Comparison of ENCODE assay signal across 1 cellular context in genomic region chr17:68457539-68458259, GRCh38.
TF ChIP-seq lines count a peak whose summit lies in the region.

No MANE protein-coding gene starts in this region.

TF ChIP-seq in K562, 482 proteins besides CTCF, POLR2A, EP300 and RAD21 (continued from another document and continues in another):
- no peak for TF ChIP-seq ZNF609 (CRISPR knock-in tag; IDR thresholded peaks at IDR 0.05; ENCODE audit: borderline replicate concordance)
- no peak for TF ChIP-seq MYBL2 (IDR thresholded peaks at IDR 0.05; ENCODE audit: low read depth)
- TF ChIP-seq MYBL2 (CRISPR knock-in tag; IDR thresholded peaks at IDR 0.05; ENCODE audit: borderline replicate concordance), result no peak
- no peak for TF ChIP-seq ZNF785 (CRISPR knock-in tag; IDR thresholded peaks at IDR 0.05)
- peak; percentile 51 for TF ChIP-seq TEAD4 (IDR thresholded peaks at IDR 0.05; ENCODE audit: low read length)
- TF ChIP-seq TEAD4 (CRISPR knock-in tag; IDR thresholded peaks at IDR 0.05; ENCODE audit: borderline replicate concordance), result no peak
- TF ChIP-seq ZKSCAN1 (IDR thresholded peaks at IDR 0.05; ENCODE audit: low read depth, low read length), result no peak
- no peak for TF ChIP-seq CGGBP1 (CRISPR knock-in tag; IDR thresholded peaks at IDR 0.05)
- TF ChIP-seq SMARCA4 (IDR thresholded peaks at IDR 0.05), result peak; percentile 64; the same call in 1 of the 2 replicates
- TF ChIP-seq CTBP1 (IDR thresholded peaks at IDR 0.05; ENCODE audit: borderline replicate concordance), result peak; percentile 29; the same call in 1 of the 2 replicates
- no peak for TF ChIP-seq ZMIZ1 (IDR thresholded peaks at IDR 0.05; ENCODE audit: low read depth in 2 of 2, low read length in 2 of 2)
- TF ChIP-seq ZNF668 (CRISPR knock-in tag; IDR thresholded peaks at IDR 0.05), result no peak
- TF ChIP-seq KAT7 (CRISPR knock-in tag; IDR thresholded peaks at IDR 0.05; ENCODE audit: borderline replicate concordance), result no peak
- peak; percentile 99 to 100 for TF ChIP-seq FOXK2 (conservative IDR thresholded peaks at IDR 0.05 in 1 of 2, IDR thresholded peaks at IDR 0.05 in 1 of 2; ENCODE audit: low read depth in 2 of 2)
- TF ChIP-seq GABPB1 (CRISPR knock-in tag; IDR thresholded peaks at IDR 0.05), result 0 out of 2 replicates have a peak, but pooled peaks have one; percentile 37
- no peak for TF ChIP-seq NUFIP1 (IDR thresholded peaks at IDR 0.05; ENCODE audit: partially characterized antibody)
- no peak for TF ChIP-seq ZNF12 (CRISPR knock-in tag; IDR thresholded peaks at IDR 0.05)
- no peak for TF ChIP-seq SMARCC2 (IDR thresholded peaks at IDR 0.05; ENCODE audit: low read depth)
- no peak for TF ChIP-seq ZNF239 (CRISPR knock-in tag; IDR thresholded peaks at IDR 0.05)
- peak; percentile 60; the same call in 1 of the 2 replicates for TF ChIP-seq CEBPG (CRISPR knock-in tag; IDR thresholded peaks at IDR 0.05)
- 0 out of 4 replicates have a peak, but pooled peaks have one; percentile 10 to 16 for TF ChIP-seq CEBPG (tag; conservative IDR thresholded peaks at IDR 0.05 in 1 of 2, IDR thresholded peaks at IDR 0.05 in 1 of 2)
- TF ChIP-seq HNRNPK (IDR thresholded peaks at IDR 0.05; ENCODE audit: low read depth, low read length, poor library complexity, severe bottlenecking), result peak; percentile 87
- TF ChIP-seq YBX1 (IDR thresholded peaks at IDR 0.05), result no peak
- no peak for TF ChIP-seq NR2C1 (IDR thresholded peaks at IDR 0.05)
- TF ChIP-seq NR2C1 (tag; IDR thresholded peaks at IDR 0.05), result no peak
- TF ChIP-seq ATF2 (CRISPR knock-in tag; IDR thresholded peaks at IDR 0.05), result no peak
- no peak for TF ChIP-seq REST (CRISPR knock-in tag; IDR thresholded peaks at IDR 0.05; ENCODE audit: low read depth)
- TF ChIP-seq RAD51 (IDR thresholded peaks at IDR 0.05; ENCODE audit: borderline replicate concordance, low read depth), result peak; percentile 89
- TF ChIP-seq L3MBTL2 (IDR thresholded peaks at IDR 0.05), result peak; percentile 73
- TF ChIP-seq ZNF699 (CRISPR knock-in tag; IDR thresholded peaks at IDR 0.05; ENCODE audit: insufficient replicate concordance), result no peak
- TF ChIP-seq SNRNP70 (optimal IDR thresholded peaks at IDR 0.05; ENCODE audit: low read depth, low read length), result no peak
- no peak for TF ChIP-seq MLX (CRISPR knock-in tag; conservative IDR thresholded peaks at IDR 0.05)
- no peak for TF ChIP-seq MEIS2 (IDR thresholded peaks at IDR 0.05; ENCODE audit: partially characterized antibody)
- TF ChIP-seq RUNX1 (IDR thresholded peaks at IDR 0.05; ENCODE audit: low read depth), result no peak
- no peak for TF ChIP-seq RBM17 (IDR thresholded peaks at IDR 0.05; ENCODE audit: borderline replicate concordance, low read depth, low read length)
- TF ChIP-seq ZNF384 (IDR thresholded peaks at IDR 0.05; ENCODE audit: low read depth, low read length), result no peak
- TF ChIP-seq ZZZ3 (IDR thresholded peaks at IDR 0.05), result no peak
- TF ChIP-seq ATF1 (CRISPR knock-in tag; IDR thresholded peaks at IDR 0.05), result peak; percentile 69; the same call in 1 of the 2 replicates
- peak; percentile 93 for TF ChIP-seq ATF1 (tag; IDR thresholded peaks at IDR 0.05)
- TF ChIP-seq NFYB (IDR thresholded peaks at IDR 0.05; ENCODE audit: extremely low read depth, insufficient read length), result peak; percentile 75
- TF ChIP-seq ZNF79 (CRISPR knock-in tag; IDR thresholded peaks at IDR 0.05; ENCODE audit: low read depth), result no peak
- TF ChIP-seq IRF9 (tag; IDR thresholded peaks at IDR 0.05), result no peak
- TF ChIP-seq ARID1B (IDR thresholded peaks at IDR 0.05), result no peak
- TF ChIP-seq NFE2L1 (tag; IDR thresholded peaks at IDR 0.05; ENCODE audit: borderline replicate concordance, low read depth), result no peak
- TF ChIP-seq ASH1L (IDR thresholded peaks at IDR 0.05; ENCODE audit: borderline replicate concordance, low read depth, partially characterized antibody), result peak; percentile 38
- no peak for TF ChIP-seq ZNF347 (CRISPR knock-in tag; IDR thresholded peaks at IDR 0.05; ENCODE audit: low read depth)
- TF ChIP-seq ZBTB7A (IDR thresholded peaks at IDR 0.05; ENCODE audit: borderline replicate concordance, control insufficient read depth, low read depth, low read length), result peak; percentile 52; the same call in 1 of the 2 replicates
- TF ChIP-seq KLF16 (IDR thresholded peaks at IDR 0.05), result no peak
- peak; percentile 76 for TF ChIP-seq ZBTB12 (CRISPR knock-in tag; IDR thresholded peaks at IDR 0.05)
- TF ChIP-seq SMARCE1 (IDR thresholded peaks at IDR 0.05), result no peak
